Comparison of ENCODE assay signal across 1 cellular context in genomic region chrX:48451708-48452107, GRCh38.
TF ChIP-seq lines count a peak whose summit lies in the region.

No MANE protein-coding gene starts in this region.

TF ChIP-seq in endothelial cell of umbilical vein, 7 proteins besides CTCF, POLR2A, EP300 and RAD21:
- TF ChIP-seq FOS (IDR thresholded peaks at IDR 0.05; ENCODE audit: borderline replicate concordance, insufficient read depth, low read length) (no peak), JUN (IDR thresholded peaks at IDR 0.05; ENCODE audit: borderline replicate concordance, insufficient read depth, insufficient read length, low read depth) (no peak), GATA2 (IDR thresholded peaks at IDR 0.05; ENCODE audit: insufficient read depth, insufficient read length, low read depth, low read length) (no peak), MYC (IDR thresholded peaks at IDR 0.05; ENCODE audit: low read depth, low read length) (no peak), POLR2AphosphoS5 (IDR thresholded peaks at IDR 0.05; ENCODE audit: insufficient read depth, low read depth, low read length) (no peak), EZH2 (IDR thresholded peaks at IDR 0.05; ENCODE audit: borderline replicate concordance, low read depth, low read length, severe bottlenecking) (no peak)
- TF ChIP-seq, protein P1, sequence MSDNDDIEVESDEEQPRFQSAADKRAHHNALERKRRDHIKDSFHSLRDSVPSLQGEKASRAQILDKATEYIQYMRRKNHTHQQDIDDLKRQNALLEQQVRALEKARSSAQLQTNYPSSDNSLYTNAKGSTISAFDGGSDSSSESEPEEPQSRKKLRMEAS (IDR thresholded peaks at IDR 0.05; ENCODE audit: insufficient read depth, insufficient read length): no peak
